Comparison of ENCODE assay signal across 1 cellular context in the genomic region with DNA sequence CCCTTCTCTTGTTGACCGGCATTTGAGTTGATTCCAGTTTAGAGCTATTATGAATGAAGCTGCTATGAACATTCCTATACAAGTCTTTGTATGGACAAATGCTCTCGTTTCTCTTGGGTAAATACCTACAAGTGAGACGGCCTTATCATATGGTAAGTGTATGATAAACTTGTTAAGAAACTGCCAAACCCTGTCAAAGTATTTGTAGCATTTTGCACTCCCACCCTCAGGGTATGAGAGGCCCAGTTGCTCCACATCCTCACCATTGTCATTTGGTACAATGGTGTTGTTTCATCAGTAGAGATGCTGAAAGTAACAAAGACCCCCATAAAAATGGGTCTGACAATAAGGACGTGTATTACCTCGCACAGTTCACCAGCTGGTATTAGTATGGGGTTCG.
TF ChIP-seq lines count a peak whose summit lies in the region.

No MANE protein-coding gene starts in this region.

TF ChIP-seq in GM23338, 12 proteins besides CTCF, POLR2A, EP300 and RAD21 (continued from another document):
- TF ChIP-seq EZH2phosphoT487 (IDR thresholded peaks at IDR 0.05; ENCODE audit: unreplicated experiment): no peak
- no peak for TF ChIP-seq REST (IDR thresholded peaks at IDR 0.05; ENCODE audit: unreplicated experiment)
- TF ChIP-seq POLR2AphosphoS5 (IDR thresholded peaks at IDR 0.05; ENCODE audit: low read depth): no peak
- no peak for TF ChIP-seq JUNB (IDR thresholded peaks at IDR 0.05; ENCODE audit: unreplicated experiment)
- no peak for TF ChIP-seq EZH2 (IDR thresholded peaks at IDR 0.05; ENCODE audit: low read depth, unreplicated experiment)
- TF ChIP-seq NANOG (IDR thresholded peaks at IDR 0.05; ENCODE audit: borderline replicate concordance): no peak
- no peak for TF ChIP-seq ZNF114 (CRISPR knock-in tag; IDR thresholded peaks at IDR 0.05)
